In genomic region chr7:29146082-29146706, GRCh38 we compare ENCODE assay signal across 1 cellular context.
TF ChIP-seq lines count a peak whose summit lies in the region.

Gene CPVL, minus strand, starts transcription at chr7:29146537. Its CDS starts 25,476 bp downstream, at chr7:29121061.

TF ChIP-seq in HepG2, 621 proteins besides CTCF, POLR2A, EP300 and RAD21 (continued from another document and continues in another):
- TF ChIP-seq MYPOP (CRISPR knock-in tag; IDR thresholded peaks at IDR 0.05), result peak; percentile 79; the same call in 1 of the 2 replicates
- peak; percentile 75 for TF ChIP-seq HES4 (CRISPR knock-in tag; IDR thresholded peaks at IDR 0.05; ENCODE audit: borderline replicate concordance)
- TF ChIP-seq ZNF670 (CRISPR knock-in tag; IDR thresholded peaks at IDR 0.05; ENCODE audit: borderline replicate concordance), result no peak
- TF ChIP-seq XRCC5 (optimal IDR thresholded peaks at IDR 0.05; ENCODE audit: low read length), result peak; percentile 56
- TF ChIP-seq FIP1L1 (IDR thresholded peaks at IDR 0.05; ENCODE audit: borderline replicate concordance, insufficient read depth, low read depth, low read length), result 0 out of 2 replicates have a peak, but pooled peaks have one; percentile 16
- peak; percentile 64 for TF ChIP-seq PHF8 (CRISPR knock-in tag; IDR thresholded peaks at IDR 0.05)
- no peak for TF ChIP-seq ZNF441 (CRISPR knock-in tag; IDR thresholded peaks at IDR 0.05; ENCODE audit: borderline replicate concordance)
- peak; percentile 78; the same call in 1 of the 2 replicates for TF ChIP-seq ARID2 (CRISPR knock-in tag; IDR thresholded peaks at IDR 0.05; ENCODE audit: borderline replicate concordance)
- no peak for TF ChIP-seq ZBTB20 (CRISPR knock-in tag; IDR thresholded peaks at IDR 0.05; ENCODE audit: borderline replicate concordance, low read depth)
- TF ChIP-seq MED8 (CRISPR knock-in tag; IDR thresholded peaks at IDR 0.05; ENCODE audit: insufficient replicate concordance), result no peak
- no peak for TF ChIP-seq LCORL (IDR thresholded peaks at IDR 0.05)
- TF ChIP-seq LCORL (CRISPR knock-in tag; IDR thresholded peaks at IDR 0.05), result 0 out of 2 replicates have a peak, but pooled peaks have one; percentile 17
- TF ChIP-seq IRF2 (CRISPR knock-in tag; IDR thresholded peaks at IDR 0.05), result peak; percentile 30
- 0 out of 2 replicates have a peak, but pooled peaks have one; percentile 26 for TF ChIP-seq KLF15 (CRISPR knock-in tag; IDR thresholded peaks at IDR 0.05; ENCODE audit: borderline replicate concordance)
- no peak for TF ChIP-seq ZNF274 (CRISPR knock-in tag; IDR thresholded peaks at IDR 0.05)
- no peak for TF ChIP-seq ZNF850 (CRISPR knock-in tag; conservative IDR thresholded peaks at IDR 0.05)
- no peak for TF ChIP-seq JARID2 (CRISPR knock-in tag; IDR thresholded peaks at IDR 0.05; ENCODE audit: insufficient replicate concordance)
- no peak for TF ChIP-seq HINFP (CRISPR knock-in tag; IDR thresholded peaks at IDR 0.05; ENCODE audit: low read depth)
- TF ChIP-seq KAT2B (IDR thresholded peaks at IDR 0.05; ENCODE audit: borderline replicate concordance, low read depth, low read length), result no peak
- no peak for TF ChIP-seq HHEX (CRISPR knock-in tag; IDR thresholded peaks at IDR 0.05)
- no peak; the same call in 1 of the 2 replicates for TF ChIP-seq SRY (CRISPR knock-in tag; IDR thresholded peaks at IDR 0.05)
- 0 out of 2 replicates have a peak, but pooled peaks have one; percentile 39 for TF ChIP-seq TARDBP (CRISPR knock-in tag; IDR thresholded peaks at IDR 0.05)
- TF ChIP-seq, protein P1, sequence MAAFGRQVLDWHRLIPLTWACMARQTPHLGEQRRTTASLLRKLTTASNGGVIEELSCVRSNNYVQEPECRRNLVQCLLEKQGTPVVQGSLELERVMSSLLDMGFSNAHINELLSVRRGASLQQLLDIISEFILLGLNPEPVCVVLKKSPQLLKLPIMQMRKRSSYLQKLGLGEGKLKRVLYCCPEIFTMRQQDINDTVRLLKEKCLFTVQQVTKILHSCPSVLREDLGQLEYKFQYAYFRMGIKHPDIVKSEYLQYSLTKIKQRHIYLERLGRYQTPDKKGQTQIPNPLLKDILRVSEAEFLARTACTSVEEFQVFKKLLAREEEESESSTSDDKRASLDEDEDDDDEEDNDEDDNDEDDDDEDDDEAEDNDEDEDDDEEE (CRISPR knock-in tag; IDR thresholded peaks at IDR 0.05), result peak; percentile 76
- TF ChIP-seq FOXA3 (CRISPR knock-in tag; IDR thresholded peaks at IDR 0.05), result no peak
- peak; percentile 83; the same call in 1 of the 2 replicates for TF ChIP-seq NFKB2 (CRISPR knock-in tag; IDR thresholded peaks at IDR 0.05; ENCODE audit: borderline replicate concordance)
- 0 out of 2 replicates have a peak, but pooled peaks have one; percentile 35 for TF ChIP-seq MIER2 (CRISPR knock-in tag; IDR thresholded peaks at IDR 0.05)
- peak; percentile 66 for TF ChIP-seq HOXA3 (CRISPR knock-in tag; IDR thresholded peaks at IDR 0.05)
- TF ChIP-seq ZNF329 (CRISPR knock-in tag; IDR thresholded peaks at IDR 0.05; ENCODE audit: low read depth), result no peak
- peak; percentile 26; the same call in 1 of the 2 replicates for TF ChIP-seq DNMT3B (CRISPR knock-in tag; conservative IDR thresholded peaks at IDR 0.05)
- TF ChIP-seq BRD4 (CRISPR knock-in tag; IDR thresholded peaks at IDR 0.05), result peak; percentile 43; the same call in 1 of the 2 replicates
- peak; percentile 90 for TF ChIP-seq RBFOX2 (IDR thresholded peaks at IDR 0.05; ENCODE audit: low read depth, low read length)
- TF ChIP-seq GABPB1 (CRISPR knock-in tag; IDR thresholded peaks at IDR 0.05), result peak; percentile 59; the same call in 1 of the 2 replicates
- TF ChIP-seq RBM39 (IDR thresholded peaks at IDR 0.05; ENCODE audit: low read depth, low read length, poor library complexity, severe bottlenecking), result peak; percentile 57
- 0 out of 2 replicates have a peak, but pooled peaks have one; percentile 34 for TF ChIP-seq MED1 (CRISPR knock-in tag; IDR thresholded peaks at IDR 0.05)
- TF ChIP-seq ZNF766 (CRISPR knock-in tag; IDR thresholded peaks at IDR 0.05; ENCODE audit: borderline replicate concordance), result 0 out of 2 replicates have a peak, but pooled peaks have one; percentile 18
- TF ChIP-seq ZBTB7B (CRISPR knock-in tag; IDR thresholded peaks at IDR 0.05), result peak; percentile 66; the same call in 1 of the 2 replicates
- peak; percentile 52; the same call in 1 of the 2 replicates for TF ChIP-seq ZNF558 (CRISPR knock-in tag; IDR thresholded peaks at IDR 0.05; ENCODE audit: borderline replicate concordance)
- TF ChIP-seq ZBTB7A (CRISPR knock-in tag; IDR thresholded peaks at IDR 0.05), result no peak
- TF ChIP-seq, protein P2, sequence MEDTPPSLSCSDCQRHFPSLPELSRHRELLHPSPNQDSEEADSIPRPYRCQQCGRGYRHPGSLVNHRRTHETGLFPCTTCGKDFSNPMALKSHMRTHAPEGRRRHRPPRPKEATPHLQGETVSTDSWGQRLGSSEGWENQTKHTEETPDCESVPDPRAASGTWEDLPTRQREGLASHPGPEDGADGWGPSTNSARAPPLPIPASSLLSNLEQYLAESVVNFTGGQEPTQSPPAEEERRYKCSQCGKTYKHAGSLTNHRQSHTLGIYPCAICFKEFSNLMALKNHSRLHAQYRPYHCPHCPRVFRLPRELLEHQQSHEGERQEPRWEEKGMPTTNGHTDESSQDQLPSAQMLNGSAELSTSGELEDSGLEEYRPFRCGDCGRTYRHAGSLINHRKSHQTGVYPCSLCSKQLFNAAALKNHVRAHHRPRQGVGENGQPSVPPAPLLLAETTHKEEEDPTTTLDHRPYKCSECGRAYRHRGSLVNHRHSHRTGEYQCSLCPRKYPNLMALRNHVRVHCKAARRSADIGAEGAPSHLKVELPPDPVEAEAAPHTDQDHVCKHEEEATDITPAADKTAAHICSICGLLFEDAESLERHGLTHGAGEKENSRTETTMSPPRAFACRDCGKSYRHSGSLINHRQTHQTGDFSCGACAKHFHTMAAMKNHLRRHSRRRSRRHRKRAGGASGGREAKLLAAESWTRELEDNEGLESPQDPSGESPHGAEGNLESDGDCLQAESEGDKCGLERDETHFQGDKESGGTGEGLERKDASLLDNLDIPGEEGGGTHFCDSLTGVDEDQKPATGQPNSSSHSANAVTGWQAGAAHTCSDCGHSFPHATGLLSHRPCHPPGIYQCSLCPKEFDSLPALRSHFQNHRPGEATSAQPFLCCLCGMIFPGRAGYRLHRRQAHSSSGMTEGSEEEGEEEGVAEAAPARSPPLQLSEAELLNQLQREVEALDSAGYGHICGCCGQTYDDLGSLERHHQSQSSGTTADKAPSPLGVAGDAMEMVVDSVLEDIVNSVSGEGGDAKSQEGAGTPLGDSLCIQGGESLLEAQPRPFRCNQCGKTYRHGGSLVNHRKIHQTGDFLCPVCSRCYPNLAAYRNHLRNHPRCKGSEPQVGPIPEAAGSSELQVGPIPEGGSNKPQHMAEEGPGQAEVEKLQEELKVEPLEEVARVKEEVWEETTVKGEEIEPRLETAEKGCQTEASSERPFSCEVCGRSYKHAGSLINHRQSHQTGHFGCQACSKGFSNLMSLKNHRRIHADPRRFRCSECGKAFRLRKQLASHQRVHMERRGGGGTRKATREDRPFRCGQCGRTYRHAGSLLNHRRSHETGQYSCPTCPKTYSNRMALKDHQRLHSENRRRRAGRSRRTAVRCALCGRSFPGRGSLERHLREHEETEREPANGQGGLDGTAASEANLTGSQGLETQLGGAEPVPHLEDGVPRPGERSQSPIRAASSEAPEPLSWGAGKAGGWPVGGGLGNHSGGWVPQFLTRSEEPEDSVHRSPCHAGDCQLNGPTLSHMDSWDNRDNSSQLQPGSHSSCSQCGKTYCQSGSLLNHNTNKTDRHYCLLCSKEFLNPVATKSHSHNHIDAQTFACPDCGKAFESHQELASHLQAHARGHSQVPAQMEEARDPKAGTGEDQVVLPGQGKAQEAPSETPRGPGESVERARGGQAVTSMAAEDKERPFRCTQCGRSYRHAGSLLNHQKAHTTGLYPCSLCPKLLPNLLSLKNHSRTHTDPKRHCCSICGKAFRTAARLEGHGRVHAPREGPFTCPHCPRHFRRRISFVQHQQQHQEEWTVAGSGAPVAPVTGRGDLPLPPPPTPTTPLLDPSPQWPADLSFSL (CRISPR knock-in tag; IDR thresholded peaks at IDR 0.05), result peak; percentile 65; the same call in 1 of the 2 replicates
- TF ChIP-seq DMAP1 (CRISPR knock-in tag; IDR thresholded peaks at IDR 0.05), result no peak
- peak; percentile 50; the same call in 1 of the 2 replicates for TF ChIP-seq GMEB1 (CRISPR knock-in tag; IDR thresholded peaks at IDR 0.05; ENCODE audit: borderline replicate concordance)
- TF ChIP-seq SAFB2 (CRISPR knock-in tag; IDR thresholded peaks at IDR 0.05; ENCODE audit: borderline replicate concordance, low read depth), result 0 out of 2 replicates have a peak, but pooled peaks have one; percentile 53
- peak; percentile 70; the same call in 1 of the 2 replicates for TF ChIP-seq KMT2B (CRISPR knock-in tag; IDR thresholded peaks at IDR 0.05)
- TF ChIP-seq, protein P3, sequence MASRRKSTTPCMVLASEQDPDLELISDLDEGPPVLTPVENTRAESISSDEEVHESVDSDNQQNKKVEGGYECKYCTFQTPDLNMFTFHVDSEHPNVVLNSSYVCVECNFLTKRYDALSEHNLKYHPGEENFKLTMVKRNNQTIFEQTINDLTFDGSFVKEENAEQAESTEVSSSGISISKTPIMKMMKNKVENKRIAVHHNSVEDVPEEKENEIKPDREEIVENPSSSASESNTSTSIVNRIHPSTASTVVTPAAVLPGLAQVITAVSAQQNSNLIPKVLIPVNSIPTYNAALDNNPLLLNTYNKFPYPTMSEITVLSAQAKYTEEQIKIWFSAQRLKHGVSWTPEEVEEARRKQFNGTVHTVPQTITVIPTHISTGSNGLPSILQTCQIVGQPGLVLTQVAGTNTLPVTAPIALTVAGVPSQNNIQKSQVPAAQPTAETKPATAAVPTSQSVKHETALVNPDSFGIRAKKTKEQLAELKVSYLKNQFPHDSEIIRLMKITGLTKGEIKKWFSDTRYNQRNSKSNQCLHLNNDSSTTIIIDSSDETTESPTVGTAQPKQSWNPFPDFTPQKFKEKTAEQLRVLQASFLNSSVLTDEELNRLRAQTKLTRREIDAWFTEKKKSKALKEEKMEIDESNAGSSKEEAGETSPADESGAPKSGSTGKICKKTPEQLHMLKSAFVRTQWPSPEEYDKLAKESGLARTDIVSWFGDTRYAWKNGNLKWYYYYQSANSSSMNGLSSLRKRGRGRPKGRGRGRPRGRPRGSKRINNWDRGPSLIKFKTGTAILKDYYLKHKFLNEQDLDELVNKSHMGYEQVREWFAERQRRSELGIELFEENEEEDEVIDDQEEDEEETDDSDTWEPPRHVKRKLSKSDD (CRISPR knock-in tag; IDR thresholded peaks at IDR 0.05; ENCODE audit: low read depth), result peak; percentile 48; the same call in 1 of the 2 replicates
- TF ChIP-seq WIZ (CRISPR knock-in tag; IDR thresholded peaks at IDR 0.05), result 0 out of 2 replicates have a peak, but pooled peaks have one; percentile 24
- peak; percentile 65 for TF ChIP-seq DR1 (CRISPR knock-in tag; IDR thresholded peaks at IDR 0.05)
- no peak for TF ChIP-seq ZNF3 (CRISPR knock-in tag; IDR thresholded peaks at IDR 0.05)
- TF ChIP-seq ZNF614 (CRISPR knock-in tag; IDR thresholded peaks at IDR 0.05; ENCODE audit: borderline replicate concordance), result no peak
- TF ChIP-seq PHF21A (CRISPR knock-in tag; IDR thresholded peaks at IDR 0.05), result peak; percentile 19; the same call in 1 of the 2 replicates
- peak; percentile 23; the same call in 1 of the 2 replicates for TF ChIP-seq ZNF337 (CRISPR knock-in tag; IDR thresholded peaks at IDR 0.05; ENCODE audit: borderline replicate concordance, low read depth)
- TF ChIP-seq HNF4G (IDR thresholded peaks at IDR 0.05; ENCODE audit: borderline replicate concordance, low read depth, low read length), result no peak
- TF ChIP-seq HNF4G (CRISPR knock-in tag; IDR thresholded peaks at IDR 0.05; ENCODE audit: borderline replicate concordance, low read depth), result no peak
- TF ChIP-seq DRAP1 (CRISPR knock-in tag; IDR thresholded peaks at IDR 0.05), result peak; percentile 59
- peak; percentile 76 for TF ChIP-seq BORCS8-MEF2B (CRISPR knock-in tag; IDR thresholded peaks at IDR 0.05)
- 0 out of 2 replicates have a peak, but pooled peaks have one; percentile 35 for TF ChIP-seq ZNF615 (CRISPR knock-in tag; IDR thresholded peaks at IDR 0.05; ENCODE audit: borderline replicate concordance)
